In genomic region chr3:139202226-139202958, GRCh38 we compare ENCODE assay signal across 8 cellular contexts.
DNase-seq lines count a peak whose midpoint lies in the region; ATAC-seq and TF ChIP-seq lines count a peak whose summit lies in the region.

No MANE protein-coding gene starts in this region.

- H3K9ac ChIP-seq in OCI-LY3 (ENCODE audit: low read length), result no peak overlapping the region

- peak overlapping the region; percentile 40; the same call in 1 of the 2 replicates for H2AFZ ChIP-seq in OCI-LY3 (ENCODE audit: low read depth, low read length)

- H3K27me3 ChIP-seq in H7 (ENCODE audit: control insufficient read depth, insufficient read depth, low read length), result no peaks in the 10 kb centered on the region
- no peaks in the 10 kb centered on the region for H3K27me3 ChIP-seq in OCI-LY3 (ENCODE audit: low read depth, low read length)

- TF ChIP-seq CTCF in GM10248 (IDR thresholded peaks at IDR 0.05; ENCODE audit: control extremely low read depth, extremely low read depth, low read depth, missing control alignments) (peak; percentile 29), OCI-LY3 (IDR thresholded peaks at IDR 0.05; ENCODE audit: low read depth, low read length) (peak; percentile 30; the same call in 1 of the 2 replicates)

- POLR2A ChIA-PET in GM10248 (lab: Yijun Ruan, JAX), result no interaction called here

- H3K4me2 ChIP-seq in OCI-LY3 (ENCODE audit: low read length), result peak overlapping the region; percentile 54

- H4K20me1 ChIP-seq in OCI-LY3 (ENCODE audit: insufficient read depth, low read length), result no peaks in the 10 kb centered on the region

- ATAC-seq in activated CD4-positive, CD25-positive, alpha-beta regulatory T cell treated with anti-CD3 and anti-CD28 coated beads, Interleukin-2, amount 50 U/mL, for 24 hours, result no peak

- no peak for DNase-seq in GM10248 (ENCODE audit: extremely low spot score)
- DNase-seq in H7, result peak; percentile 62
- DNase-seq in hepatic stellate cell (ENCODE audit: low spot score), result peak; percentile 16
- no peak for DNase-seq in stimulated activated CD4-positive, alpha-beta T cell treated with anti-CD3 and anti-CD28 coated beads, Interleukin-2, amount 100 ng/mL, for 24 hours
- DNase-seq in dedifferentiated amniotic fluid mesenchymal stem cell (ENCODE audit: extremely low spot score), result no peak
- no peak for DNase-seq in ureter (ENCODE audit: low spot score)

- H3K4me3 ChIP-seq in H7 (ENCODE audit: insufficient read depth, low read depth, low read length) (no peak overlapping the region), OCI-LY3 (ENCODE audit: low read length) (no peak overlapping the region)

- CTCF ChIA-PET in GM10248 (lab: Yijun Ruan, JAX), result interaction anchor here (1.1 to 1.4 kb wide), 2 partner anchors 29 to 91 kb away, joined by 3 to 9 read pairs; no protein-coding TSS in a partner anchor

- H3K36me3 ChIP-seq in H7 (replicated peaks; ENCODE audit: control insufficient read depth, insufficient read depth, low read length), result no peaks in the 10 kb centered on the region
- H3K36me3 ChIP-seq in OCI-LY3 (replicated peaks; ENCODE audit: low read depth, low read length), result no peaks in the 10 kb centered on the region

- H3K27ac ChIP-seq in OCI-LY3 (ENCODE audit: low read length), result peak overlapping the region; percentile 19; the same call in 1 of the 2 replicates

- peaks cover 14% of the 10 kb centered on the region for H3K4me1 ChIP-seq in OCI-LY3 (ENCODE audit: low read length)

- no peaks in the 10 kb centered on the region for H3K79me2 ChIP-seq in OCI-LY3 (ENCODE audit: low read length)

- no peaks in the 10 kb centered on the region for H3K9me3 ChIP-seq in OCI-LY3 (ENCODE audit: insufficient read depth, low read length)

Comparison
In these comparisons a context has a peak if more than half of its experiments do, and no peak if none do; other contexts are left out.
1. DNase-seq: peak in H7 (single experiment) and hepatic stellate cell (single experiment); none in GM10248 (single experiment), stimulated activated CD4-positive, alpha-beta T cell treated with anti-CD3 and anti-CD28 coated beads, Interleukin-2, amount 100 ng/mL, for 24 hours (0 of 2), dedifferentiated amniotic fluid mesenchymal stem cell (single experiment) and ureter (single experiment).